23 cellular contexts compared by ENCODE assay signal in the genomic region with DNA sequence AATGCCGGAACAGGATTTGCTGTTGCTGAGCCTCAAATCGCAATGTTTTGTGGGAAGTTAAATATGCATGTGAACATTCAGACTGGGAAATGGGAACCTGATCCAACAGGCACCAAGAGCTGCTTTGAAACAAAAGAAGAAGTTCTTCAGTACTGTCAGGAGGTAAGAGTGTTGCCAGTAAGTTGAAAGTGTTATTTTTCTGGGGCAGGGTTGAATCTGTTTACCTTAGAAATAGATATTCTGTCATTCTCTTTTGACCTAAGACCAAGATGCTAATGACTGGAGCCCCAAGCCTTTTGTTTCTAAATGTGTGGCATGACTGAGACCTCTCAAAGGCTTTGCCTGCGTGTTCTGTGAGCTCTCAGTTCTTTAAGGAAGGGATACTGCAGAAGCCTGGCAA.
"Had no signal": no experiment of that assay in that cellular context is flagged by ENCODE, and none has a peak within 500 bp of the region (broad histone marks: within the 10 kb centered on the region; RNA-seq: fewer than 3 reads in every experiment).

No MANE protein-coding gene starts in this region.

- H3K9me3 ChIP-seq: esophagus muscularis mucosa, gastrocnemius medialis, heart right ventricle, left ventricle myocardium inferior, lower lobe of right lung, prostate gland, right lobe of liver, tibial artery, upper lobe of left lung, vagina had no signal

- H3K27ac Mint-ChIP-seq: memory B cell; mesothelial cell of epicardium; natural killer cell treated with Interleukin-12 subunit alpha and Interleukin-12 subunit beta and Interleukin-15 and Interleukin-18, amount 100 ng/mL, for 72 hours; stimulated activated effector memory CD8-positive, alpha-beta T cell treated with anti-CD3 and anti-CD28 coated beads, Interleukin-12 subunit alpha, Interleukin-12 subunit beta, amount 100 ng/mL, for 72 hours; stimulated activated naive CD8-positive, alpha-beta T cell treated with anti-CD3 and anti-CD28 coated beads, Interleukin-15, Interleukin-2, amounts not matched to agents 100 ng/mL and 50 ng/mL, for 24 hours had no signal

- H2AFZ ChIP-seq: parathyroid adenoma had no signal

- H3K27me3 Mint-ChIP-seq: memory B cell; natural killer cell treated with Interleukin-12 subunit alpha and Interleukin-12 subunit beta and Interleukin-15 and Interleukin-18, amount 100 ng/mL, for 72 hours; stimulated activated naive CD8-positive, alpha-beta T cell treated with anti-CD3 and anti-CD28 coated beads, Interleukin-15, Interleukin-2, amounts not matched to agents 100 ng/mL and 50 ng/mL, for 24 hours had no signal

- H3K4me3 ChIP-seq: esophagus muscularis mucosa, gastrocnemius medialis, heart right ventricle, left ventricle myocardium inferior, lower lobe of right lung, prostate gland, right lobe of liver, tibial artery, upper lobe of left lung, vagina had no signal

- H3K27ac ChIP-seq: epithelial cell of prostate, esophagus muscularis mucosa, gastrocnemius medialis, left ventricle myocardium inferior, lower lobe of right lung, parathyroid adenoma, prostate gland, right lobe of liver, tibial artery, upper lobe of left lung, vagina had no signal

- H3K36me3 ChIP-seq: prostate gland had no signal

- H3K4me1 Mint-ChIP-seq: stimulated activated effector memory CD8-positive, alpha-beta T cell treated with anti-CD3 and anti-CD28 coated beads, Interleukin-12 subunit alpha, Interleukin-12 subunit beta, amount 100 ng/mL, for 72 hours had no signal

- H3K9ac ChIP-seq: parathyroid adenoma had no signal

- H3K4me3 Mint-ChIP-seq: memory B cell; mesothelial cell of epicardium; natural killer cell treated with Interleukin-12 subunit alpha and Interleukin-12 subunit beta and Interleukin-15 and Interleukin-18, amount 100 ng/mL, for 72 hours; stimulated activated effector memory CD8-positive, alpha-beta T cell treated with anti-CD3 and anti-CD28 coated beads, Interleukin-12 subunit alpha, Interleukin-12 subunit beta, amount 100 ng/mL, for 72 hours; stimulated activated naive CD8-positive, alpha-beta T cell treated with anti-CD3 and anti-CD28 coated beads, Interleukin-15, Interleukin-2, amounts not matched to agents 100 ng/mL and 50 ng/mL, for 24 hours had no signal

- H3K9me3 Mint-ChIP-seq: memory B cell; natural killer cell treated with Interleukin-12 subunit alpha and Interleukin-12 subunit beta and Interleukin-15 and Interleukin-18, amount 100 ng/mL, for 72 hours; stimulated activated effector memory CD8-positive, alpha-beta T cell treated with anti-CD3 and anti-CD28 coated beads, Interleukin-12 subunit alpha, Interleukin-12 subunit beta, amount 100 ng/mL, for 72 hours; stimulated activated naive CD8-positive, alpha-beta T cell treated with anti-CD3 and anti-CD28 coated beads, Interleukin-15, Interleukin-2, amounts not matched to agents 100 ng/mL and 50 ng/mL, for 24 hours had no signal

- DNase-seq: cortex of kidney; effector memory CD4-positive, alpha-beta T cell; gastrocnemius medialis; heart right ventricle; hypothalamus; left ventricle myocardium inferior; lower lobe of right lung; retina; right lobe of liver; stimulated activated CD4-positive, alpha-beta T cell treated with anti-CD3 and anti-CD28 coated beads, Interleukin-4, amount 100 ng/mL, for 1 hour; stimulated activated CD8-positive, alpha-beta memory T cell treated with anti-CD3 and anti-CD28 coated beads, Interleukin-4, amount 100 ng/mL, for 48 hours; tibial artery; upper lobe of left lung had no signal

- ATAC-seq: gastrocnemius medialis; heart right ventricle; natural killer cell treated with Interleukin-12 subunit alpha and Interleukin-12 subunit beta and Interleukin-15 and Interleukin-18, amount 100 ng/mL, for 72 hours; stimulated activated effector memory CD8-positive, alpha-beta T cell treated with anti-CD3 and anti-CD28 coated beads, Interleukin-12 subunit alpha, Interleukin-12 subunit beta, amount 100 ng/mL, for 72 hours had no signal

- H3K27me3 ChIP-seq: esophagus muscularis mucosa, gastrocnemius medialis, heart right ventricle, right lobe of liver, tibial artery, upper lobe of left lung, vagina had no signal
